Comparison of ENCODE assay signal across 8 cellular contexts in the genomic region with DNA sequence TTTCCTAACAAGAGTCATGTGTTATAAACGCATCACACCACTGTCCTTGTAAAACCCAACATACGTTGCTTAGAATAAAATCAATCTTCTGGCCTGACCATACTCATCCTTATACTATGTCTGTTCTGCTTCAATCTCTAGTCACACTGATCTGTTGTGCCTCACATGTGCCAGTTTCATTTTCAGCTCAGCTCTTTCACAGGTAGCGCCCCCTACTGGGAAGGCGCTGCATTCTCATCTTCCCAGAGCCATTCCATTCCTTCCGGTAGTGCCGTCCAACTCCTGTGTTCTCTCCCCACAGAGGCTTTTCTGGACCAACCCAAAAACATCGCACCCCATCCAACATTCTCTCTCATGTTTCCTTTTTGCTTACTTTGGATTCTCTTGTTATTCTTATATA. TPM values are rescaled to one million over a fixed set of nuclear protein-coding genes. Genes with fewer than 3 reads are reported as not detected.
A peak's percentile ranks its signal among the peaks of the same experiment; 100 is the strongest.
DNase-seq lines count a peak whose midpoint lies in the region; ATAC-seq, FAIRE-seq and TF ChIP-seq lines count a peak whose summit lies in the region.

No MANE protein-coding gene starts in this region.

- H3K9ac ChIP-seq in Karpas-422 (ENCODE audit: low read length) = no peak overlapping the region

- TF ChIP-seq CTCF in D721Med (IDR thresholded peaks at IDR 0.05; ENCODE audit: insufficient read depth, missing control alignments) (peak; percentile 23), glutamatergic neuron (IDR thresholded peaks at IDR 0.05; ENCODE audit: partially characterized antibody, unreplicated experiment) (peak; percentile 64)

- H3K36me3 ChIP-seq in Karpas-422 (ENCODE audit: insufficient read depth, low read length) = no peaks in the 10 kb centered on the region

- H3K9me2 ChIP-seq in Karpas-422 (replicated peaks; ENCODE audit: insufficient read depth, low read length) = no peaks in the 10 kb centered on the region

- no peaks in the 10 kb centered on the region for H4K20me1 ChIP-seq in Karpas-422 (ENCODE audit: insufficient read depth, low read depth, low read length)

- H3K4me1 ChIP-seq in Karpas-422 (ENCODE audit: low read length) = no peaks in the 10 kb centered on the region

- H3K36me3 Mint-ChIP-seq in glutamatergic neuron (ENCODE audit: unreplicated experiment) = no peaks in the 10 kb centered on the region

- H3K4me3 Mint-ChIP-seq in glutamatergic neuron (ENCODE audit: unreplicated experiment) = no peak overlapping the region

- H3K4me3 ChIP-seq in Karpas-422 (ENCODE audit: low read length) = no peak overlapping the region

- no peaks in the 10 kb centered on the region for H3K79me2 ChIP-seq in Karpas-422 (ENCODE audit: low read length)

- no peak for FAIRE-seq in D721Med (lab: Jason Lieb, UNC)

- no peak overlapping the region for H3K4me2 ChIP-seq in Karpas-422 (ENCODE audit: low read depth, low read length, poor library complexity, severe bottlenecking)

- H3K9me3 ChIP-seq in Karpas-422 (ENCODE audit: low read length) = no peaks in the 10 kb centered on the region

- no peaks in the 10 kb centered on the region for H3K9me3 Mint-ChIP-seq in glutamatergic neuron (ENCODE audit: unreplicated experiment)

- DNase-seq in D721Med (ENCODE audit: insufficient read length, low spot score) = no peak
- peak; percentile 90 for DNase-seq in Karpas-422
- DNase-seq in activated T-cell treated with anti-CD3 and anti-CD28 coated beads for 1 hour (ENCODE audit: low read depth) = peak; percentile 45
- DNase-seq in glutamatergic neuron = peak; percentile 31
- peak; percentile 6 to 35 (median 16) for DNase-seq in stimulated activated CD4-positive, alpha-beta T cell treated with anti-CD3 and anti-CD28 coated beads, TNF-alpha, amount 100 ng/mL, for 1 hour (ENCODE audit: low read depth in 3 of 3, low spot score in 1 of 3)
- no peak for DNase-seq in HPDE6-E6E7 (ENCODE audit: extremely low spot score)
- no peak for DNase-seq in cortex of kidney (lab: John Stamatoyannopoulos, UW)

- no peak overlapping the region for H3K27ac ChIP-seq in Karpas-422 (ENCODE audit: low read length)

- H3K4me1 Mint-ChIP-seq in glutamatergic neuron (ENCODE audit: low read depth, unreplicated experiment) = no peaks in the 10 kb centered on the region

- no peaks in the 10 kb centered on the region for H3K27me3 Mint-ChIP-seq in glutamatergic neuron (ENCODE audit: unreplicated experiment)

- H3K27me3 ChIP-seq in Karpas-422 (ENCODE audit: low read length) = no peaks in the 10 kb centered on the region

- peak; percentile 92 for ATAC-seq in GM21447 (IDR thresholded peaks at IDR 0.05; ENCODE audit: unreplicated experiment)

- H2AFZ ChIP-seq in Karpas-422 (ENCODE audit: low read length) = no peak overlapping the region

- H3K27ac Mint-ChIP-seq in glutamatergic neuron (ENCODE audit: unreplicated experiment) = no peak overlapping the region

RNA-seq across cellular contexts. Expression of gene CASP5, which starts 22.2 kb away (rescaled TPM):
- total RNA-seq in Karpas-422 (2014; rRNA removed; shearing (Covaris generic); ENCODE audit: low replicate concordance) = not detected in 2 replicates
- not detected for total RNA-seq in glutamatergic neuron (ENCODE audit: unreplicated experiment)

RNA-seq across cellular contexts. Expression of gene CASP4, which starts 32.4 kb away (rescaled TPM):
- 23.4 and 44.7 TPM in 2 replicates for total RNA-seq in Karpas-422 (2014; rRNA removed; shearing (Covaris generic); ENCODE audit: low replicate concordance)
- total RNA-seq in glutamatergic neuron (ENCODE audit: unreplicated experiment) = not detected

RNA-seq across cellular contexts. Expression of gene CASP1, which starts 34.1 kb away (rescaled TPM):
- 3.9 and 8.0 TPM in 2 replicates for total RNA-seq in Karpas-422 (2014; rRNA removed; shearing (Covaris generic); ENCODE audit: low replicate concordance)
- not detected for total RNA-seq in glutamatergic neuron (ENCODE audit: unreplicated experiment)

RNA-seq across cellular contexts. Expression of gene CARD16, which starts 44.3 kb away (rescaled TPM):
- total RNA-seq in Karpas-422 (2014; rRNA removed; shearing (Covaris generic); ENCODE audit: low replicate concordance) = 16.4 and 18.0 TPM in 2 replicates
- total RNA-seq in glutamatergic neuron (ENCODE audit: unreplicated experiment) = not detected

Comparison
In these comparisons a context has a peak if more than half of its experiments do, and no peak if none do; other contexts are left out.
1. DNase-seq: peak in Karpas-422 (single experiment), activated T-cell treated with anti-CD3 and anti-CD28 coated beads for 1 hour (single experiment), glutamatergic neuron (single experiment) and stimulated activated CD4-positive, alpha-beta T cell treated with anti-CD3 and anti-CD28 coated beads, TNF-alpha, amount 100 ng/mL, for 1 hour (3 of 3); none in D721Med (single experiment), HPDE6-E6E7 (single experiment) and cortex of kidney (single experiment).
2. RNA of gene CASP4, which starts 32.4 kb away (total RNA-seq): 23.4 to 44.7 TPM in Karpas-422; not detected in glutamatergic neuron (single experiment); every median in the first group is over 10 times any median in the second.